In the genomic region with DNA sequence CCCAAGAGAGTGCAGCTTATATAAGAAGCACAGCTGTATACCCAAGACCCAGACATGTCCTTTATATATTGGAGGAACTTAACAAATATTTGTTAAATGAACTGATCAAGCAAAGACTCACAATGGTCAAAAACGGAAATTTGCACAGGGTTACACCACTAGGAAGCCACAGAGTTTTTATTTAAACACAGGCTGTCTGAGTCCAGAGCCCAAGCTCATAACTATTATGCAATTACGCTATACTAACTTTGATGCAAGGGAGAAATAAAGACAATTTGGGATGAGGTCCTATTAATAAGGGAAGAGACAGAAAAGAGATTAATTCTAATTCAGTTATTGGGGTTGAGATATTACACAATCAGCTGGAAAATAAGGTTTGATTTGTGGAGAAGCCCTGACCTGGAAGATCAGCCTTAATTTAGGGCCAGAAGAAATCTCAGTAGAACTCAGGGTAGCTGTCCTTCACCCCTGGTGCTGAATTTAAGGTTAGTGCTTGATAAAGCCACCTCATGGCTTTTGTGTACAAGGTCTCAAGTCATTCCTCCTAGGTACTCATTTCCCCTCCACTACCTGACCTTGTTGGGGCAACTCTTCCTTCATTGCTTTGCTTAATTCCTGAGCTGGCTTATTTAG, we compare ENCODE assay signal across 19 cellular contexts. TPM values are rescaled to one million over a fixed set of nuclear protein-coding genes. Genes with fewer than 3 reads are reported as not detected.
DNase-seq lines count a peak whose midpoint lies in the region; ATAC-seq, FAIRE-seq and TF ChIP-seq lines count a peak whose summit lies in the region.
"Had no signal": no experiment of that assay in that cellular context is flagged by ENCODE, and none has a peak within 500 bp of the region (broad histone marks: within the 10 kb centered on the region; RNA-seq: fewer than 3 reads in every experiment).

No MANE protein-coding gene starts in this region.

- BruUV-seq in MCF 10A (replicated peaks; lab: Mats Ljungman, UMichigan): no TSS peak

- DNase-seq in MCF 10A (ENCODE audit: unreplicated experiment) (peak; percentile 28), breast epithelium (ENCODE audit: low spot score in 2 of 2) (no peak), NOMO-1 treated with dmso at 0.1 percent for 144 hours (lab: John Stamatoyannopoulos, UW; ENCODE audit: unreplicated experiment) (peak; percentile 17), choroid plexus epithelial cell (ENCODE audit: low read depth) (peak; percentile 26), urothelium cell line (ENCODE audit: low spot score) (peak; percentile 38), inferior parietal cortex (ENCODE audit: extremely low spot score) (no peak)
- DNase-seq: activated CD4-positive, alpha-beta memory T cell treated with anti-CD3 and anti-CD28 coated beads, Interleukin-2, amount 10 ng/mL, durations not matched to agents 7 days and 5 days; activated gamma-delta T cell treated with Interleukin-2 at 50 U/mL for 16 hours; NCI-H1417 treated with DMSO at 0.1 percent for 48 hours; NCI-H524; stimulated activated CD4-positive, alpha-beta T cell treated with anti-CD3 and anti-CD28 coated beads, Interleukin-4, amount 100 ng/mL, for 1 hour; stimulated activated naive CD4-positive, alpha-beta T cell had no signal

- TF ChIP-seq CTCF in MCF 10A (IDR thresholded peaks at IDR 0.05; ENCODE audit: unreplicated experiment): no peak
- no peak for TF ChIP-seq CTCF in breast epithelium (IDR thresholded peaks at IDR 0.05)
- TF ChIP-seq CTCF in choroid plexus epithelial cell (conservative IDR thresholded peaks at IDR 0.05; ENCODE audit: low read depth, low read length): no peak

- no peaks in the 10 kb centered on the region for H3K36me3 Mint-ChIP-seq in MCF 10A (ENCODE audit: insufficient read depth, unreplicated experiment)

- no peak overlapping the region for H3K4me3 Mint-ChIP-seq in MCF 10A (ENCODE audit: unreplicated experiment)
- H3K4me3 Mint-ChIP-seq: activated CD4-positive, alpha-beta memory T cell treated with anti-CD3 and anti-CD28 coated beads, Interleukin-2, amount 10 ng/mL, durations not matched to agents 7 days and 5 days; B cell; central memory CD8-positive, alpha-beta T cell had no signal

- H3K27me3 Mint-ChIP-seq in MCF 10A (ENCODE audit: insufficient read depth, unreplicated experiment): peaks cover 38% of the 10 kb centered on the region

- intact Hi-C loops in MCF 10A (cut with micrococcal nuclease) (no loop called here), breast epithelium (cut with DNase I; ENCODE audit: low total_unique reads) (no loop called here)

- no peak overlapping the region for H3K4me3 ChIP-seq in breast epithelium
- H3K4me3 ChIP-seq in choroid plexus epithelial cell (ENCODE audit: low read depth, low read length): no peak overlapping the region
- H3K4me3 ChIP-seq: SJSA1 had no signal

- POLR2A ChIA-PET in MCF 10A (lab: Yijun Ruan, JAX): interaction anchor here (0.6 to 1.9 kb wide), 3 partner anchors 11 to 1045 kb away, joined by 3 to 5 read pairs (median 3); no protein-coding TSS in a partner anchor

- H3K4me1 Mint-ChIP-seq in MCF 10A (ENCODE audit: insufficient read depth, unreplicated experiment): no peaks in the 10 kb centered on the region
- H3K4me1 Mint-ChIP-seq: activated CD4-positive, alpha-beta memory T cell treated with anti-CD3 and anti-CD28 coated beads, Interleukin-2, amount 10 ng/mL, durations not matched to agents 7 days and 5 days; B cell; central memory CD8-positive, alpha-beta T cell had no signal

- TF ChIP-seq POLR2A in breast epithelium (IDR thresholded peaks at IDR 0.05): no peak

- H3K27ac ChIP-seq in breast epithelium: no peak overlapping the region
- H3K27ac ChIP-seq: SJSA1 had no signal

- CTCF ChIA-PET in MCF 10A (lab: Yijun Ruan, JAX): interaction anchor here (0.6 to 9.6 kb wide), 6 partner anchors 10 to 549 kb away, joined by 4 to 125 read pairs (median 4); no protein-coding TSS in a partner anchor

- H3K4me1 ChIP-seq in breast epithelium: no peaks in the 10 kb centered on the region
- H3K4me1 ChIP-seq: SJSA1 had no signal

- no peak overlapping the region for H3K27ac Mint-ChIP-seq in MCF 10A (ENCODE audit: low read depth, unreplicated experiment)
- H3K27ac Mint-ChIP-seq: activated CD4-positive, alpha-beta memory T cell treated with anti-CD3 and anti-CD28 coated beads, Interleukin-2, amount 10 ng/mL, durations not matched to agents 7 days and 5 days; B cell had no signal

- ATAC-seq in HG02642 (IDR thresholded peaks at IDR 0.05; ENCODE audit: poor library complexity, unreplicated experiment) (no peak), GM21526 (IDR thresholded peaks at IDR 0.05; ENCODE audit: low FRiP score, unreplicated experiment) (no peak)
- ATAC-seq: esophagus mucosa had no signal

- no peaks in the 10 kb centered on the region for H3K9me3 Mint-ChIP-seq in MCF 10A (ENCODE audit: unreplicated experiment)
- H3K9me3 Mint-ChIP-seq: activated CD4-positive, alpha-beta memory T cell treated with anti-CD3 and anti-CD28 coated beads, Interleukin-2, amount 10 ng/mL, durations not matched to agents 7 days and 5 days; central memory CD8-positive, alpha-beta T cell had no signal

- peaks cover 0 to 3% of the 10 kb centered on the region in 2 donors for H3K9me3 ChIP-seq in breast epithelium
- H3K9me3 ChIP-seq: SJSA1 had no signal

- no peak for FAIRE-seq in urothelium cell line (lab: Jason Lieb, UNC)

- H3K27me3 ChIP-seq in breast epithelium: no peaks in the 10 kb centered on the region
- H3K27me3 ChIP-seq: SJSA1 had no signal

- no peaks in the 10 kb centered on the region for H3K36me3 ChIP-seq in breast epithelium
- H3K36me3 ChIP-seq: SJSA1 had no signal

RNA-seq across cellular contexts. Expression of a gene that starts 10.5 kb away (rescaled TPM):
- total RNA-seq in MCF 10A (2022) (not detected in 2 replicates), breast epithelium (10 to 100 TPM in 1 of 3 donors, 1 to 10 TPM in 1, under 1 TPM in 1; 0.96 to 18.7 (median 8.2) TPM)

RNA-seq across cellular contexts. Expression of a gene that starts 26.6 kb away (rescaled TPM):
- total RNA-seq in MCF 10A (2022): not detected in 2 replicates
- under 1 TPM in 1 of 3 donors, not detected in 2; 0.32 TPM for total RNA-seq in breast epithelium
- total RNA-seq: B cell, esophagus mucosa, pulmonary artery endothelial cell, SJSA1 had no signal

Comparison
In these comparisons a context has a peak if more than half of its experiments do, and no peak if none do; other contexts are left out.
1. DNase-seq: peak in MCF 10A (single experiment), NOMO-1 treated with dmso at 0.1 percent for 144 hours (single experiment), choroid plexus epithelial cell (single experiment) and urothelium cell line (single experiment); none in breast epithelium (0 of 2) and inferior parietal cortex (single experiment).